ENCODE assay signal across 7 cellular contexts in the genomic region with DNA sequence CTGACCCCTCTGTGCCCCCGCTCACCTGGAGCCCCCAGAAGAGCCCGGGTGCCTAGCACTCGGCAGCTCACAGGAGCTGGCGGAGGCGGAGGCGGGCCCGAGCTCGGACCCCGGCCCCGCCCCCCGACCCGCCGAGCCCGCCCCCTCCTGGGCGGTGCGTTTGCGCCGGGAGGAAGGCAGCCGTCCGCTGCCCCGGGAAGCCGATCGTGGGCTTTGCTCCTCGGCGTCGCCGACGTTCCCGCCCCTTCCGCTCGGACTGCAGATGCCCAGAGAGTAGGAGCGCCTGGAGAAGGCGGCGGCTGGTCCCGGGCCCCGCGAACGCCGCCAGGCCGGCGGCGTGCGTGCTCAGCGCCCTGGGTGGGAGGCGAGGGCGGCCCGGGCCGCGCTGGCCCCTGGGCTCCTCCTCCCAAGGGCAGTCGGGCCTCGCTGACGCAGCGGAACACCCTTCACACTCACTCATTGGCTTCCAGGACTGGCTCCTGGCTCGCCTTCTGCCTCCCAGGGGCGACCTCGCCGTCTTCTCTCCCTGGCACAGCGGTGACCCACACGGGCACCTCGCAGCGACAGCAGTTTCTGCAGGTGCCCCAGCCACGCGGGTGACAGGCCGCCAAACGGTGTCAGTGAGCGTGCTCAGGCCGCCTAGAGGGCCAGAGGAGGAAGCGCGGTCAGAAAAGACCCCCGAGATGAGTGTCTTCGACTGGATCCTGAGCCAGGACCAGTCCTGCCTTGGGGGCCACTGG. TPM values are rescaled to one million over a fixed set of nuclear protein-coding genes. Genes with fewer than 3 reads are reported as not detected.
DNase-seq lines count a peak whose midpoint lies in the region; ATAC-seq and TF ChIP-seq lines count a peak whose summit lies in the region.

TSS of gene PLSCR3 (minus strand) at position 74 of the 740 bp plus-strand sequence. CDS start 415 bp downstream, outside the sequence.

- intact Hi-C loops in breast epithelium (cut with DNase I; ENCODE audit: low total_unique reads), result loop anchor here (5.0 kb wide), 1 partner anchor 772 kb away; no protein-coding TSS in a partner anchor

- TF ChIP-seq POLR2A in GM15510 (IDR thresholded peaks at IDR 0.05; ENCODE audit: borderline replicate concordance, extremely low read depth, insufficient read length) (peak; percentile 89), breast epithelium (IDR thresholded peaks at IDR 0.05) (peak; percentile 27)

- H3K9me3 ChIP-seq in WERI-Rb-1 (ENCODE audit: severe bottlenecking), result no peaks in the 10 kb centered on the region
- no peaks in the 10 kb centered on the region for H3K9me3 ChIP-seq in breast epithelium

- H3K27ac ChIP-seq in WERI-Rb-1 (peak within 1 kb of the TSS; percentile 75), breast epithelium (peak within 1 kb of the TSS; percentile 89 to 94), skin epidermis (peak within 1 kb of the TSS; percentile 76 to 97 (median 90))

- H3K4me1 ChIP-seq in breast epithelium, result peaks cover 0 to 7% of the 10 kb centered on the region in 2 donors

- peak; percentile 75 for ATAC-seq in HG02852 (IDR thresholded peaks at IDR 0.05; ENCODE audit: unreplicated experiment)

- H3K36me3 ChIP-seq in WERI-Rb-1 (peaks cover 9% of the 10 kb centered on the region), breast epithelium (no peaks in the 10 kb centered on the region)

- H3K27me3 ChIP-seq in WERI-Rb-1 (ENCODE audit: insufficient read depth, low read depth, severe bottlenecking) (no peaks in the 10 kb centered on the region), breast epithelium (no peaks in the 10 kb centered on the region)

- DNase-seq in NCI-H2081 treated with DMSO at 0.1 percent for 48 hours (lab: John Stamatoyannopoulos, UW) (peak; percentile 11), WERI-Rb-1 (peak; percentile 90), breast epithelium (ENCODE audit: low spot score in 2 of 2) (peak; percentile 79 to 80), iPS-NIHi11 (ENCODE audit: low spot score) (peak; percentile 97)

- TF ChIP-seq CTCF in WERI-Rb-1 (IDR thresholded peaks at IDR 0.05; ENCODE audit: low read depth, low read length) (peak; percentile 65), breast epithelium (IDR thresholded peaks at IDR 0.05) (peak; percentile 55 to 64 (median 56))

- H3K4me3 ChIP-seq in WERI-Rb-1 (ENCODE audit: low read depth, low read length) (peak within 1 kb of the TSS; percentile 49), breast epithelium (peak within 1 kb of the TSS; percentile 85 to 90 (median 90)), skin epidermis (peak within 1 kb of the TSS; percentile 59 to 90 (median 65))

RNA-seq across cellular contexts. Expression of gene PLSCR3, which starts in this region (rescaled TPM):
- total RNA-seq in breast epithelium, result 10 to 100 TPM; 16.0 to 24.3 (median 19.0) TPM

Comparison
In these comparisons a context has a peak if more than half of its experiments do, and no peak if none do; other contexts are left out.
1. Peak in every context shown above with its lines: DNase-seq, ATAC-seq, H3K4me3 ChIP-seq and H3K27ac ChIP-seq.
2. DNase-seq: peak in every context shown above with its lines; median percentile 97 in iPS-NIHi11; 90 in WERI-Rb-1; 80 in breast epithelium; 11 in NCI-H2081 treated with DMSO at 0.1 percent for 48 hours.